Comparison of ENCODE assay signal across 1 cellular context in the genomic region with DNA sequence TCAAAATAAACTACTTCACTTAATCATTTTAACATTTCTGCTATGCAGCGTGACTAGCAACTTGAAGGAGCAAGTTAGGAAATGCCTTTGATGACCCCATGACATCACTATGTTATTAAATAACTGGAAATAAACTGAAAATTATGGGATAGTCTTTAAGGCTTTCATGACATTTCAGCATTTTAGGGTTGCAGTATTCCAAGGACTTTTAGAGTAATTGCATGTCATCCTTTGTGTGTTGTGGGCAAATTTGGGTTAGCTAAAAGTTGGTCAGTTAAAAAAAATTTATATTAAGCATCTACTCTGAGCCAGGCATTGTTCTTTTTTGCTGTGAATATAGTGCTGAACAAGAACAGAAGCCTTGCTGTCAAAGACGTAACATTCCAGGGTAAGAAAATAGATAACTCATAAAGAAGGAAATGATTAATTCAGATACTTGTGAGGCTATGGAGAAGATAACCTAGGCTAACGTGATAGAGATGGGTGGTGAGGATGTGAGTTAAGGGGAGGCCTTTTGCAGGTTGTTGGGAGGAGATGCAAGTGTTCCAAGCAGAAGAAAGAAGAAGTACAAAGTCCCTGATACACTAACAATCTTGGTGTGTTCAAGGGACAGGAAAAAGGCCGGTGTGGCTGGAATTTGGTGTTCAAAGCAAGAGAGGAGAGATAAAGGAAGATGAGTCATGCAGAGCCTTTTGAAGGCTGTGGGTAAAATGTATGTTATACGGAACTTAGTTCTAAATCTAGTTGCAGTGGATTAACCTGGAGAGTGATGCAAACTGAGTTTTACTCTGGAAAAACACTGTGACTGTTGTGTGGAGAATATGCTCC.
TF ChIP-seq lines count a peak whose summit lies in the region.

No MANE protein-coding gene starts in this region.

TF ChIP-seq in K562, 482 proteins besides CTCF, POLR2A, EP300 and RAD21:
- TF ChIP-seq, protein P1, sequence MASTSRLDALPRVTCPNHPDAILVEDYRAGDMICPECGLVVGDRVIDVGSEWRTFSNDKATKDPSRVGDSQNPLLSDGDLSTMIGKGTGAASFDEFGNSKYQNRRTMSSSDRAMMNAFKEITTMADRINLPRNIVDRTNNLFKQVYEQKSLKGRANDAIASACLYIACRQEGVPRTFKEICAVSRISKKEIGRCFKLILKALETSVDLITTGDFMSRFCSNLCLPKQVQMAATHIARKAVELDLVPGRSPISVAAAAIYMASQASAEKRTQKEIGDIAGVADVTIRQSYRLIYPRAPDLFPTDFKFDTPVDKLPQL (IDR thresholded peaks at IDR 0.05; ENCODE audit: extremely low read depth, insufficient read length) = no peak
- TF ChIP-seq IRF2 (CRISPR knock-in tag; IDR thresholded peaks at IDR 0.05) = no peak
- TF ChIP-seq, protein P2, sequence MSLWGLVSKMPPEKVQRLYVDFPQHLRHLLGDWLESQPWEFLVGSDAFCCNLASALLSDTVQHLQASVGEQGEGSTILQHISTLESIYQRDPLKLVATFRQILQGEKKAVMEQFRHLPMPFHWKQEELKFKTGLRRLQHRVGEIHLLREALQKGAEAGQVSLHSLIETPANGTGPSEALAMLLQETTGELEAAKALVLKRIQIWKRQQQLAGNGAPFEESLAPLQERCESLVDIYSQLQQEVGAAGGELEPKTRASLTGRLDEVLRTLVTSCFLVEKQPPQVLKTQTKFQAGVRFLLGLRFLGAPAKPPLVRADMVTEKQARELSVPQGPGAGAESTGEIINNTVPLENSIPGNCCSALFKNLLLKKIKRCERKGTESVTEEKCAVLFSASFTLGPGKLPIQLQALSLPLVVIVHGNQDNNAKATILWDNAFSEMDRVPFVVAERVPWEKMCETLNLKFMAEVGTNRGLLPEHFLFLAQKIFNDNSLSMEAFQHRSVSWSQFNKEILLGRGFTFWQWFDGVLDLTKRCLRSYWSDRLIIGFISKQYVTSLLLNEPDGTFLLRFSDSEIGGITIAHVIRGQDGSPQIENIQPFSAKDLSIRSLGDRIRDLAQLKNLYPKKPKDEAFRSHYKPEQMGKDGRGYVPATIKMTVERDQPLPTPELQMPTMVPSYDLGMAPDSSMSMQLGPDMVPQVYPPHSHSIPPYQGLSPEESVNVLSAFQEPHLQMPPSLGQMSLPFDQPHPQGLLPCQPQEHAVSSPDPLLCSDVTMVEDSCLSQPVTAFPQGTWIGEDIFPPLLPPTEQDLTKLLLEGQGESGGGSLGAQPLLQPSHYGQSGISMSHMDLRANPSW (CRISPR knock-in tag; IDR thresholded peaks at IDR 0.05) = no peak
- TF ChIP-seq, protein P3, sequence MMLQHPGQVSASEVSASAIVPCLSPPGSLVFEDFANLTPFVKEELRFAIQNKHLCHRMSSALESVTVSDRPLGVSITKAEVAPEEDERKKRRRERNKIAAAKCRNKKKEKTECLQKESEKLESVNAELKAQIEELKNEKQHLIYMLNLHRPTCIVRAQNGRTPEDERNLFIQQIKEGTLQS (IDR thresholded peaks at IDR 0.05) = peak; percentile 22; the same call in 1 of the 2 replicates
- TF ChIP-seq, protein P3 (CRISPR knock-in tag; conservative IDR thresholded peaks at IDR 0.05) = no peak
- no peak; the same call in 1 of the 2 replicates for TF ChIP-seq JUND (IDR thresholded peaks at IDR 0.05; ENCODE audit: borderline replicate concordance, low read depth, low read length)
- TF ChIP-seq JUND (tag; IDR thresholded peaks at IDR 0.05; ENCODE audit: borderline replicate concordance, low read depth, low read length) = peak; percentile 33; the same call in 1 of the 3 replicates
